ENCODE assay signal across 14 cellular contexts in genomic region chr21:18382934-18383333, GRCh38. TPM values are rescaled to one million over a fixed set of nuclear protein-coding genes. Genes with fewer than 3 reads are reported as not detected.
DNase-seq lines count a peak whose midpoint lies in the region; FAIRE-seq and TF ChIP-seq lines count a peak whose summit lies in the region.
"Not testable (repeated sequence)": the region's sequence is repeated elsewhere in the genome, so short reads cannot be mapped to it uniquely, and the experiment has no call there.
"Had no signal": no experiment of that assay in that cellular context is flagged by ENCODE, and none has a peak within 500 bp of the region (broad histone marks: within the 10 kb centered on the region; RNA-seq: fewer than 3 reads in every experiment).

No MANE protein-coding gene starts in this region.

- not testable (repeated sequence) for H3K36me3 Mint-ChIP-seq in osteocyte (ENCODE audit: unreplicated experiment)

- H3K9me3 Mint-ChIP-seq in osteocyte (ENCODE audit: unreplicated experiment): not testable (repeated sequence)

- H3K36me3 ChIP-seq in DOHH2 (ENCODE audit: control insufficient read depth, low read length): peaks cover 16% of the 10 kb centered on the region
- not testable (repeated sequence) for H3K36me3 ChIP-seq in MG63; small intestine (ENCODE audit: control insufficient read depth in 2 of 2, insufficient read depth in 2 of 2, low read length in 2 of 2)

- H3F3A ChIP-seq in DOHH2 (ENCODE audit: control insufficient read depth, insufficient read depth): not testable (repeated sequence)

- DNase-seq in MG63 (peak; percentile 65), RPMI7951 (ENCODE audit: low read depth) (peak; percentile 3), astrocyte of the cerebellum (ENCODE audit: low read depth) (peak; percentile 32), fibroblast of pulmonary artery (ENCODE audit: low read depth) (peak; percentile 1)
- DNase-seq in osteocyte (ENCODE audit: extremely low spot score, unreplicated experiment); small intestine: not testable (repeated sequence)

- H3K27ac Mint-ChIP-seq in osteocyte (ENCODE audit: unreplicated experiment): peak overlapping the region; percentile 24

- 77 to 89% (median 83%) methylated on average over 3 of the region's 3 CpGs for WGBS in small intestine, 3 donors

- not testable (repeated sequence) for H3K79me2 ChIP-seq in DOHH2 (ENCODE audit: control insufficient read depth, low read length)

- in situ Hi-C loops in astrocyte of the cerebellum (cut with HindIII; ENCODE audit: low sequenced_read_pairs): not testable (repeated sequence)

- peaks cover 53% of the 10 kb centered on the region for H3K4me1 ChIP-seq in DOHH2 (ENCODE audit: control insufficient read depth, low read length)
- not testable (repeated sequence) for H3K4me1 ChIP-seq in small intestine (ENCODE audit: control insufficient read depth in 2 of 2, insufficient read depth in 1 of 2, low read depth in 1 of 2, low read length in 1 of 2)

- H3K4me3 ChIP-seq in DOHH2 (ENCODE audit: low read length); MG63; astrocyte of the cerebellum (ENCODE audit: low read depth, low read length); fibroblast of pulmonary artery (replicated peaks; ENCODE audit: low read depth, low read length); small intestine (ENCODE audit: low read depth in 1 of 2, low read length in 2 of 2): not testable (repeated sequence)

- not testable (repeated sequence) for H3K4me2 ChIP-seq in DOHH2 (ENCODE audit: low read length)

- not testable (repeated sequence) for H3K9me2 ChIP-seq in DOHH2 (replicated peaks; ENCODE audit: control insufficient read depth, low read length)

- not testable (repeated sequence) for H4K20me1 ChIP-seq in DOHH2 (ENCODE audit: control insufficient read depth, insufficient read depth, low read depth, low read length)

- H3K4me1 Mint-ChIP-seq in osteocyte (ENCODE audit: unreplicated experiment): peaks cover 35% of the 10 kb centered on the region

- not testable (repeated sequence) for H3K27me3 Mint-ChIP-seq in osteocyte (ENCODE audit: unreplicated experiment)

- H3K27me3 ChIP-seq in DOHH2 (ENCODE audit: control insufficient read depth, low read length); MG63; small intestine (ENCODE audit: control insufficient read depth in 2 of 2, insufficient read depth in 2 of 2, low read length in 2 of 2): not testable (repeated sequence)

- not testable (repeated sequence) for H3K4me3 Mint-ChIP-seq in osteocyte (ENCODE audit: unreplicated experiment)

- FAIRE-seq in small intestine (lab: Jason Lieb, UNC): peak; percentile 49

- not testable (repeated sequence) for H3K9me3 ChIP-seq in DOHH2 (ENCODE audit: control insufficient read depth, insufficient read depth, low read length); MG63; small intestine (ENCODE audit: control insufficient read depth, low read depth)

- peak overlapping the region; percentile 87 for H3K27ac ChIP-seq in DOHH2 (ENCODE audit: low read depth, low read length)
- not testable (repeated sequence) for H3K27ac ChIP-seq in small intestine (ENCODE audit: low read depth in 1 of 2, low read length in 1 of 2)

- not testable (repeated sequence) for TF ChIP-seq CTCF in DOHH2 (IDR thresholded peaks at IDR 0.05; ENCODE audit: low read depth, low read length, poor library complexity, severe bottlenecking); astrocyte of the cerebellum (IDR thresholded peaks at IDR 0.05; ENCODE audit: low read depth, low read length, missing control alignments); fibroblast of pulmonary artery (IDR thresholded peaks at IDR 0.05; ENCODE audit: low read length, missing control alignments); osteocyte (IDR thresholded peaks at IDR 0.05)

RNA-seq across cellular contexts. Expression of gene TMPRSS15, which starts 20.7 kb away (rescaled TPM):
- total RNA-seq in MG63 (2014; rRNA removed; shearing (Covaris generic); ENCODE audit: low replicate concordance): 0.20 TPM in 1 of 2 replicates, not detected in the other
- total RNA-seq in RPMI7951 (2014; rRNA removed; shearing (Covaris generic)): 2.0 and 3.6 TPM in 2 replicates
- total RNA-seq in osteocyte: 0.71 and 1.3 TPM in 2 replicates
- 10 to 100 TPM; 27.0 to 98.9 (median 56.6) TPM for polyA plus RNA-seq in small intestine
- total RNA-seq: A673; B cell; Calu3; CD8-positive, alpha-beta T cell; GM12878; H9; HepG2 had no signal
- polyA plus RNA-seq: HepG2 had no signal
